In the genomic region with DNA sequence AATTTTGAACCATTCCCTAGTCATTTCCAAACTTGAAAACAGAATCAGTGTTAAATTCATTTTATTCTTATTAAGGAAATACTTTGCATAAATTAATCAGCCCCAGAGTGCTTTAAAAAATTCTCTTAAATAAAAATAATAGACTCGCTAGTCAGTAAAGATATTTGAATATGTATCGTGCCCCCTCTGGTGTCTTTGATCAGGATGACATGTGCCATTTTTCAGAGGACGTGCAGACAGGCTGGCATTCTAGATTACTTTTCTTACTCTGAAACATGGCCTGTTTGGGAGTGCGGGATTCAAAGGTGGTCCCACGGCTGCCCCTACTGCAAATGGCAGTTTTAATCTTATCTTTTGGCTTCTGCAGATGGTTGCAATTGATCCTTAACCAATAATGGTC, we compare ENCODE assay signal across 29 cellular contexts. TPM values are rescaled to one million over a fixed set of nuclear protein-coding genes. Genes with fewer than 3 reads are reported as not detected.
DNase-seq lines count a peak whose midpoint lies in the region; ATAC-seq and TF ChIP-seq lines count a peak whose summit lies in the region.
"Had no signal": no experiment of that assay in that cellular context is flagged by ENCODE, and none has a peak within 500 bp of the region (broad histone marks: within the 10 kb centered on the region; RNA-seq: fewer than 3 reads in every experiment).

No MANE protein-coding gene starts in this region.

- H3K4me3 ChIP-seq in LNCaP clone FGC (ENCODE audit: low read depth, low read length) (no peak overlapping the region), Panc1 (ENCODE audit: low read depth in 2 of 2, low read length in 2 of 2) (no peak overlapping the region), osteoblast (ENCODE audit: insufficient read depth, low read length) (no peak overlapping the region), right lobe of liver (no peak overlapping the region), mucosa of descending colon (no peak overlapping the region)
- H3K4me3 ChIP-seq: A549, GM23248, MG63, PC-9 had no signal

- peaks cover 40% of the 10 kb centered on the region for H3K36me3 Mint-ChIP-seq in Calu3 (ENCODE audit: insufficient read depth, unreplicated experiment)
- H3K36me3 Mint-ChIP-seq: CD8-positive, alpha-beta T cell had no signal

- CTCF ChIA-PET in Calu3 (lab: Charles Lee) (no interaction called here), Panc1 (lab: Charles Lee) (interaction anchor here (0.6 kb wide), 1 partner anchor 12 kb away, joined by 3 read pairs; no protein-coding TSS in a partner anchor)

- H3K27ac Mint-ChIP-seq in Calu3 (ENCODE audit: unreplicated experiment): no peak overlapping the region
- H3K27ac Mint-ChIP-seq: CD8-positive, alpha-beta T cell; T-helper 1 cell treated with Interleukin-12 subunit alpha and Interleukin-12 subunit beta and Interleukin-4 antibody, amounts not matched to agents 30 μg/mL and 1 μg/mL, for 36 hours had no signal

- no peaks in the 10 kb centered on the region for H3K9me3 ChIP-seq in Panc1 (ENCODE audit: control insufficient read depth, insufficient read depth, low read depth, low read length)
- peaks cover 3% of the 10 kb centered on the region for H3K9me3 ChIP-seq in osteoblast (ENCODE audit: low read depth, low read length)
- H3K9me3 ChIP-seq in right lobe of liver: no peaks in the 10 kb centered on the region
- peaks cover 2% of the 10 kb centered on the region for H3K9me3 ChIP-seq in mucosa of descending colon

- no peak overlapping the region for H3K27ac ChIP-seq in Panc1 (ENCODE audit: low read length)
- no peak overlapping the region for H3K27ac ChIP-seq in osteoblast (ENCODE audit: low read depth, low read length)
- no peak overlapping the region for H3K27ac ChIP-seq in right lobe of liver
- H3K27ac ChIP-seq: GM23248, HL-60, PC-9 had no signal

- no peaks in the 10 kb centered on the region for H3K27me3 ChIP-seq in Panc1 (ENCODE audit: control insufficient read depth, insufficient read depth, low read length)
- no peaks in the 10 kb centered on the region for H3K27me3 ChIP-seq in osteoblast (ENCODE audit: insufficient read depth, low read length)
- no peaks in the 10 kb centered on the region for H3K27me3 ChIP-seq in right lobe of liver
- H3K27me3 ChIP-seq: MG63 had no signal

- no peaks in the 10 kb centered on the region for H3K4me1 ChIP-seq in Panc1 (ENCODE audit: control insufficient read depth, insufficient read depth, low read length)
- H3K4me1 ChIP-seq in osteoblast (ENCODE audit: insufficient read depth, low read length): no peaks in the 10 kb centered on the region
- no peaks in the 10 kb centered on the region for H3K4me1 ChIP-seq in right lobe of liver
- H3K4me1 ChIP-seq in mucosa of descending colon (ENCODE audit: low read depth): no peaks in the 10 kb centered on the region
- H3K4me1 ChIP-seq: A549 had no signal

- ATAC-seq in Panc1 (peak; percentile 78; the same call in 1 of the 2 replicates), right lobe of liver (no peak), mucosa of descending colon (no peak)
- ATAC-seq: A549; CD8-positive, alpha-beta T cell had no signal

- H3K4me3 Mint-ChIP-seq in Calu3 (ENCODE audit: low read depth, unreplicated experiment): no peak overlapping the region
- H3K4me3 Mint-ChIP-seq: CD8-positive, alpha-beta T cell; T-helper 1 cell treated with Interleukin-12 subunit alpha and Interleukin-12 subunit beta and Interleukin-4 antibody, amounts not matched to agents 30 μg/mL and 1 μg/mL, for 36 hours had no signal

- H3K4me2 ChIP-seq in osteoblast (ENCODE audit: insufficient read depth, low read length): no peak overlapping the region
- H3K4me2 ChIP-seq: A549, PC-9 had no signal

- no peaks in the 10 kb centered on the region for H3K27me3 Mint-ChIP-seq in Calu3 (ENCODE audit: unreplicated experiment)

- in situ Hi-C loops in Panc1 (cut with HindIII; ENCODE audit: low pct_unique_long_range_greater_than_20kb, low sequenced_read_pairs): no loop called here

- DNase-seq in Calu3: no peak
- no peak for DNase-seq in LNCaP clone FGC (ENCODE audit: low read depth)
- no peak for DNase-seq in Panc1 (ENCODE audit: low read depth, low spot score)
- peak; percentile 84 for DNase-seq in osteoblast (ENCODE audit: insufficient read length, low spot score, missing footprints)
- no peak for DNase-seq in right lobe of liver
- DNase-seq in mucosa of descending colon: no peak
- DNase-seq in mesenteric fat pad (ENCODE audit: low spot score): no peak
- DNase-seq: C1 segment of cervical spinal cord; CD8-positive, alpha-beta T cell; DMS153; DND-41; GM23248; H7; Karpas-422; MG63; NCI-H1694; NCI-H2081; NCI-H2171; NCI-H226; NCI-H510A treated with DMSO at 0.1 percent for 48 hours; NCI-H748 treated with DMSO at 0.1 percent for 48 hours; PC-9; RPMI8226; SHP77; SW 1271 had no signal

- TF ChIP-seq CTCF in Calu3 (IDR thresholded peaks at IDR 0.05; ENCODE audit: unreplicated experiment): no peak
- peak; percentile 49 for TF ChIP-seq CTCF in LNCaP clone FGC (IDR thresholded peaks at IDR 0.05; ENCODE audit: control insufficient read depth, extremely low read depth, insufficient read depth)
- TF ChIP-seq CTCF in Panc1 (IDR thresholded peaks at IDR 0.05): peak; percentile 54
- no peak for TF ChIP-seq CTCF in osteoblast (IDR thresholded peaks at IDR 0.05; ENCODE audit: extremely low read depth, low read depth, low read length)
- no peak for TF ChIP-seq CTCF in right lobe of liver (IDR thresholded peaks at IDR 0.05)
- no peak for TF ChIP-seq CTCF in mucosa of descending colon (IDR thresholded peaks at IDR 0.05)

- intact Hi-C loops in Calu3 (cut with micrococcal nuclease; ENCODE audit: unreplicated experiment) (no loop called here), Panc1 (cut with micrococcal nuclease; ENCODE audit: unreplicated experiment) (no loop called here), right lobe of liver (cut with DNase I) (no loop called here), mucosa of descending colon (cut with DNase I, micrococcal nuclease) (no loop called here)

- H3K36me3 ChIP-seq in Panc1 (ENCODE audit: control insufficient read depth, insufficient read depth, low read length): no peaks in the 10 kb centered on the region
- no peaks in the 10 kb centered on the region for H3K36me3 ChIP-seq in osteoblast (ENCODE audit: insufficient read depth, low read length)
- peaks cover 0 to 64% (median 24%) of the 10 kb centered on the region in 4 donors for H3K36me3 ChIP-seq in right lobe of liver
- H3K36me3 ChIP-seq in mucosa of descending colon (ENCODE audit: low read depth): no peaks in the 10 kb centered on the region
- H3K36me3 ChIP-seq: MG63 had no signal

- BruUV-seq in Calu3 (replicated peaks; lab: Mats Ljungman, UMichigan) (TSS peak; percentile 84), Panc1 (replicated peaks; lab: Mats Ljungman, UMichigan) (no TSS peak)

- POLR2A ChIA-PET in Panc1 (lab: Charles Lee): no interaction called here

- H3K79me2 ChIP-seq in osteoblast (ENCODE audit: insufficient read depth, low read length): no peaks in the 10 kb centered on the region

- H3K4me1 Mint-ChIP-seq in Calu3 (ENCODE audit: low read depth, unreplicated experiment): no peaks in the 10 kb centered on the region

- no peak overlapping the region for H2AFZ ChIP-seq in osteoblast (ENCODE audit: low read length)
- H2AFZ ChIP-seq: GM23248, PC-9 had no signal

- no peak for TF ChIP-seq POLR2A in right lobe of liver (IDR thresholded peaks at IDR 0.05)

- H3K9me3 Mint-ChIP-seq in Calu3 (ENCODE audit: low read depth, unreplicated experiment): peaks cover 6% of the 10 kb centered on the region

- no peaks in the 10 kb centered on the region for H4K20me1 ChIP-seq in osteoblast (ENCODE audit: insufficient read depth, low read length)

- WGBS in right lobe of liver (ENCODE audit: insufficient coverage, low coverage, low lambda C conversion rate, missing lambda C conversion rate): 81% methylated on average over 4 of the region's 5 CpGs

RNA-seq across cellular contexts. Expression of gene MROH2A, which starts 5.5 kb away (rescaled TPM):
- total RNA-seq in Calu3 (2022) (0.33 and 0.76 TPM in 2 replicates), Panc1 (2021; ENCODE audit: unreplicated experiment) (not detected), osteoblast (not detected in 2 replicates), right lobe of liver (1 to 10 TPM in 4 of 6 experiments, under 1 TPM in 2; 0.49 to 7.6 (median 2.0) TPM), mucosa of descending colon (under 1 TPM in 1 of 3 donors, not detected in 2; 0.20 TPM), mesenteric fat pad (not detected)
- 0.13 TPM for polyA plus RNA-seq in Panc1 (2012; ENCODE audit: insufficient read length)
- total RNA-seq: CD8-positive, alpha-beta T cell; G401; GM23248; H7 had no signal
- polyA plus RNA-seq: GM23248 had no signal

RNA-seq across cellular contexts. Expression of gene UGT1A1, which starts 12.5 kb away (rescaled TPM):
- 26.7 and 43.9 TPM in 2 replicates for total RNA-seq in Calu3 (2022)
- total RNA-seq in Panc1 (2021; ENCODE audit: unreplicated experiment): not detected
- polyA plus RNA-seq in Panc1 (2012; ENCODE audit: insufficient read length): 0.11 TPM
- total RNA-seq in osteoblast: not detected in 2 replicates
- 1,000 to 10,000 TPM in 1 of 6 experiments, 100 to 1,000 TPM in 4, 10 to 100 TPM in 1; 97.5 to 1,279 (median 171) TPM for total RNA-seq in right lobe of liver
- 1 to 10 TPM; 4.0 to 7.0 (median 4.9) TPM for total RNA-seq in mucosa of descending colon
- 0.32 TPM for total RNA-seq in mesenteric fat pad
- total RNA-seq: CD8-positive, alpha-beta T cell; G401; GM23248; H7 had no signal
- polyA plus RNA-seq: GM23248 had no signal

RNA-seq across cellular contexts. Expression of gene UGT1A3, which starts 43.7 kb away (rescaled TPM):
- total RNA-seq in Calu3 (2022) (5.9 and 6.0 TPM in 2 replicates), Panc1 (2021; ENCODE audit: unreplicated experiment) (not detected), osteoblast (not detected in 2 replicates), right lobe of liver (100 to 1,000 TPM in 1 of 6 experiments, 10 to 100 TPM in 5; 12.9 to 125 (median 22.0) TPM), mucosa of descending colon (1 to 10 TPM; 2.6 to 4.7 (median 2.7) TPM), mesenteric fat pad (not detected)
- polyA plus RNA-seq in Panc1 (2012; ENCODE audit: insufficient read length): not detected
- total RNA-seq: CD8-positive, alpha-beta T cell; G401; GM23248; H7 had no signal
- polyA plus RNA-seq: GM23248 had no signal

RNA-seq across cellular contexts. Expression of gene UGT1A4, which starts 54.0 kb away (rescaled TPM):
- total RNA-seq in Calu3 (2022): 6.1 TPM in 2 replicates
- total RNA-seq in Panc1 (2021; ENCODE audit: unreplicated experiment): not detected
- not detected for polyA plus RNA-seq in Panc1 (2012; ENCODE audit: insufficient read length)
- total RNA-seq in osteoblast: not detected in 2 replicates
- total RNA-seq in right lobe of liver: 1,000 to 10,000 TPM in 1 of 6 experiments, 100 to 1,000 TPM in 4, 10 to 100 TPM in 1; 98.7 to 1,011 (median 214) TPM
- 1 to 10 TPM; 2.4 to 7.0 (median 2.9) TPM for total RNA-seq in mucosa of descending colon
- not detected for total RNA-seq in mesenteric fat pad
- total RNA-seq: CD8-positive, alpha-beta T cell; G401; GM23248; H7 had no signal
- polyA plus RNA-seq: GM23248 had no signal

RNA-seq across cellular contexts. Expression of gene UGT1A5, which starts 59.9 kb away (rescaled TPM):
- 7.1 and 7.3 TPM in 2 replicates for total RNA-seq in Calu3 (2022)
- not detected for total RNA-seq in Panc1 (2021; ENCODE audit: unreplicated experiment)
- not detected for polyA plus RNA-seq in Panc1 (2012; ENCODE audit: insufficient read length)
- total RNA-seq in osteoblast: not detected in 2 replicates
- 10 to 100 TPM in 1 of 6 experiments, 1 to 10 TPM in 5; 1.3 to 10.0 (median 3.8) TPM for total RNA-seq in right lobe of liver
- 1 to 10 TPM; 2.1 to 6.5 (median 2.4) TPM for total RNA-seq in mucosa of descending colon
- not detected for total RNA-seq in mesenteric fat pad
- total RNA-seq: CD8-positive, alpha-beta T cell; G401; GM23248; H7 had no signal
- polyA plus RNA-seq: GM23248 had no signal

Comparison
In these comparisons a context has a peak if more than half of its experiments do, and no peak if none do; other contexts are left out.
1. CTCF ChIP-seq: peak in LNCaP clone FGC (single experiment) and Panc1 (single experiment); none in Calu3 (single experiment), osteoblast (single experiment), right lobe of liver (0 of 4) and mucosa of descending colon (single experiment).